ENCODE assay signal across 8 cellular contexts in the genomic region with DNA sequence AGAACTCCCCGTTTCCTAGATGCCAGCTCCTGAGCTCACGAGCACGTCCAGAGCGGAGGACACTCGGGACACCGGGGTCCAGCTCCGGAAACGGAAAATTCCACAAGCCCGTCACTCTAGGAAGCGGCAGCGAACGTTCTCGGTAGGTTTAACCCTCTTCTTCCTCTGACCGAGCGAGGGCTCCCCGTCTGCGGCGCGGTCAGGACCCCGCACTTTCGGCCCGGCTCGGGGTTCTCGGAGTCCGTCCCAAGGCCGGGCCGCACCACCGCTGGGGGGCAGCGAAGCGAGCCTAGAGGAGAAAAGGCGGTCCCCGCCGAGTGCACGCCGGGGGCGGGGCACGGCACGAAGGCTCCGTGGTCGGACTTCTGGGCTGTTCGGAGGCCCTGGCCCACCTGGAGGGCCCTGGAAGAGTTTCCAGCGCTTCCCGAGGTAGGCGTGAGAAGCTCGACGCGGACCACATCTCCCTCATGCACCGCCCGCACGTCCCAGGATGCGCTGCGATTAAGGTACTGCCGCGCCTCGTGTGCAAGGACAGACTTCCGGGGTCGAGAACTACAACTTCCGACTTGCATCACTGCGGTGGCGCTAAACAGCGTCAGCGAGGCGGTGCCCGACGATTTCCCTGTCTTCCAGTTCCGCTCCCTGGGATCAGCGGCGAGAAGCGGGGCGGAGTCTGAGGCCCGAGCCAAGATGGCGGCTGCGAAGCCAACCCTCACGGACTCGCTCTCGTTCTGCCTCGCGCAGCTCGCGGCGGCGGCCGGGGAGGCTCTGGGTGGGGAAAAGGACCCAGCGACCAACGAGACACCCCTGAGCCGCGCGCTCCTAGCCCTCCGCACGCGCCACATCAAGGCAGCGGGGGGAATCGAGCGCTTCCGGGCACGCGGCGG. TPM values are rescaled to one million over a fixed set of nuclear protein-coding genes. Genes with fewer than 3 reads are reported as not detected.
DNase-seq lines count a peak whose midpoint lies in the region; ATAC-seq and TF ChIP-seq lines count a peak whose summit lies in the region.

A gene with protein sequence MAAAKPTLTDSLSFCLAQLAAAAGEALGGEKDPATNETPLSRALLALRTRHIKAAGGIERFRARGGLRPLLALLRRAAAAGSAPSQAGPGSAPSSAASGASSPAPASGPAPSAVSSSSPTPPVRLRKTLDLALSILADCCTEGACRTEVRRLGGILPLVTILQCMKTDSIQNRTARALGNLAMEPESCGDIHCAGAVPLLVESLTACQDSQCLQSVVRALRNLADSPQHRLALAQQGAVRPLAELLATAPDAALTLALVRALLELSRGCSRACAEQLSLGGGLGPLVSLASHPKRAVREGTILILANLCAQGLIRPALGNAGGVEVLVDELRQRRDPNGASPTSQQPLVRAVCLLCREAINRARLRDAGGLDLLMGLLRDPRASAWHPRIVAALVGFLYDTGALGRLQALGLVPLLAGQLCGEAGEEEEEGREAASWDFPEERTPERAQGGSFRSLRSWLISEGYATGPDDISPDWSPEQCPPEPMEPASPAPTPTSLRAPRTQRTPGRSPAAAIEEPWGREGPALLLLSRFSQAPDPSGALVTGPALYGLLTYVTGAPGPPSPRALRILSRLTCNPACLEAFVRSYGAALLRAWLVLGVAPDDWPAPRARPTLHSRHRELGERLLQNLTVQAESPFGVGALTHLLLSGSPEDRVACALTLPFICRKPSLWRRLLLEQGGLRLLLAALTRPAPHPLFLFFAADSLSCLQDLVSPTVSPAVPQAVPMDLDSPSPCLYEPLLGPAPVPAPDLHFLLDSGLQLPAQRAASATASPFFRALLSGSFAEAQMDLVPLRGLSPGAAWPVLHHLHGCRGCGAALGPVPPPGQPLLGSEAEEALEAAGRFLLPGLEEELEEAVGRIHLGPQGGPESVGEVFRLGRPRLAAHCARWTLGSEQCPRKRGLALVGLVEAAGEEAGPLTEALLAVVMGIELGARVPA (plus strand): TSS at position 667 of the 887 bp plus-strand sequence. CDS start 24 bp downstream, at position 691.

- no peaks in the 10 kb centered on the region for H3K9me3 Mint-ChIP-seq in activated naive CD8-positive, alpha-beta T cell (ENCODE audit: low read depth)
- H3K9me3 Mint-ChIP-seq in osteocyte (ENCODE audit: unreplicated experiment): no peaks in the 10 kb centered on the region

- TF ChIP-seq POLR2A in thyroid gland (IDR thresholded peaks at IDR 0.05): peak in 1 of 2 donors; percentile 77

- WGBS in thyroid gland, 2 donors: 0% methylated on average over 18 to 25 of the region's 98 CpGs

- peak within 1 kb of the TSS; percentile 95 for H3K4me3 Mint-ChIP-seq in activated naive CD8-positive, alpha-beta T cell
- H3K4me3 Mint-ChIP-seq in osteocyte (ENCODE audit: unreplicated experiment): peak within 1 kb of the TSS; percentile 89

- peak; percentile 67 for TF ChIP-seq CTCF in GM12864 (IDR thresholded peaks at IDR 0.05; ENCODE audit: low read depth, low read length, missing control alignments)
- TF ChIP-seq CTCF in osteocyte (IDR thresholded peaks at IDR 0.05): peak; percentile 62
- TF ChIP-seq CTCF in thyroid gland (IDR thresholded peaks at IDR 0.05): peak in 2 of 6 experiments; percentile 36 to 42

- ATAC-seq in HG02623 (IDR thresholded peaks at IDR 0.05; ENCODE audit: unreplicated experiment): peak; percentile 68

- peaks cover 42% of the 10 kb centered on the region for H3K4me1 Mint-ChIP-seq in activated naive CD8-positive, alpha-beta T cell (ENCODE audit: low read depth)
- peaks cover 48% of the 10 kb centered on the region for H3K4me1 Mint-ChIP-seq in osteocyte (ENCODE audit: unreplicated experiment)

- DNase-seq in GM12864 (ENCODE audit: low read depth): peak; percentile 97
- peak; percentile 97 for DNase-seq in NCI-H1092 treated with DMSO at 0.1 percent for 48 hours (lab: John Stamatoyannopoulos, UW)
- DNase-seq in SKM-1 (lab: John Stamatoyannopoulos, UW; ENCODE audit: unreplicated experiment): peak; percentile 99
- peak; percentile 97 for DNase-seq in glomerular visceral epithelial cell (ENCODE audit: extremely low spot score)
- DNase-seq in osteocyte (ENCODE audit: extremely low spot score, unreplicated experiment): peak; percentile 99
- DNase-seq in thyroid gland: peak; percentile 98 to 99

- H3K4me3 ChIP-seq in GM12864 (ENCODE audit: low read depth, low read length): peak within 1 kb of the TSS; percentile 97
- peak within 1 kb of the TSS; percentile 19 to 79 (median 66) for H3K4me3 ChIP-seq in thyroid gland (replicated peaks in 1 of 3)

- H3K36me3 Mint-ChIP-seq in activated naive CD8-positive, alpha-beta T cell: peaks cover 6% of the 10 kb centered on the region
- peaks cover 11% of the 10 kb centered on the region for H3K36me3 Mint-ChIP-seq in osteocyte (ENCODE audit: unreplicated experiment)

- no peaks in the 10 kb centered on the region for H3K9me3 ChIP-seq in thyroid gland

- peak within 1 kb of the TSS; percentile 94 for H3K27ac Mint-ChIP-seq in activated naive CD8-positive, alpha-beta T cell
- peak within 1 kb of the TSS; percentile 96 for H3K27ac Mint-ChIP-seq in osteocyte (ENCODE audit: unreplicated experiment)

- H3K36me3 ChIP-seq in thyroid gland: peaks cover 4 to 14% of the 10 kb centered on the region in 2 donors

- peaks cover 31 to 43% of the 10 kb centered on the region in 2 donors for H3K4me1 ChIP-seq in thyroid gland

- H3K27ac ChIP-seq in thyroid gland: peak within 1 kb of the TSS; percentile 96 to 100 (median 98)

- no peaks in the 10 kb centered on the region for H3K27me3 ChIP-seq in thyroid gland

- no peaks in the 10 kb centered on the region for H3K27me3 Mint-ChIP-seq in activated naive CD8-positive, alpha-beta T cell
- no peaks in the 10 kb centered on the region for H3K27me3 Mint-ChIP-seq in osteocyte (ENCODE audit: unreplicated experiment)

- intact Hi-C loops in thyroid gland (cut with DNase I): no loop called here

RNA-seq across cellular contexts. Expression of the gene that starts here (rescaled TPM):
- total RNA-seq in osteocyte (12.3 and 12.8 TPM in 2 replicates), thyroid gland (10 to 100 TPM; 13.2 to 18.0 (median 15.3) TPM)

Comparison
In these comparisons a context has a peak if more than half of its experiments do, and no peak if none do; other contexts are left out.
1. Peak in every context shown above with its lines: DNase-seq, ATAC-seq, H3K4me3 ChIP-seq and H3K27ac ChIP-seq.